ENCODE assay signal across 9 cellular contexts in the genomic region with DNA sequence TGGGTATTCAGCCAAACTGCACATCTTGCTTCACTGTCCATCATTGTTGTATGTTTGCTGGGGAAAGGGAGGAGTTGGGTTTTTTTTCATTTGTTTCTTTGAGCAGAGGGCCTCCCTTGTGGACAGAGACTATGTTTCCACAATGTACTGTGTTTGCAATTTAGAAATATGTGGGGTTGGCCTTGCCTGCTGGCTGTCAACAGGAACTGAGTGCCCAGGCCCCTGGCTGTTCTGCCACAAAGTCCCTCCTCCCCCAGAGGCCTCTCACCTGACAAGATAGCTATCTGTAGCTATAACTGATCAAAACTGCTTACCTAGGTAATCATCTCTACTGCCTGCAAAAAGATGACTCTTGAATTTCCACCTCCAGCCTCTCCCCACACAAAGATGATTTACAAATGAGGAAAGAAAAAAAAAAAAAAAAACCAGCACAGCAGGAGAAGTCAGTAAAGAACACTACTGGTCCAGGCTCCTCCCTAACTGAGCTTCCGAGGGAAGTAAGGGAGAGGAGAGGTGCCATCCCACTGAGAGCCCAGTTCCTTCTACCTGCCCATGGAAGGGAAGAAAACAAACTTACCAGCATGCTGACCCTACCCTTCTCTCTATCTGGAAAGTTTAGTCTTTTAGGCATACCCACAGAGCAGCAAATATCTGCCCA.
DNase-seq lines count a peak whose midpoint lies in the region; ATAC-seq, FAIRE-seq and TF ChIP-seq lines count a peak whose summit lies in the region.
"Had no signal": no experiment of that assay in that cellular context is flagged by ENCODE, and none has a peak within 500 bp of the region (broad histone marks: within the 10 kb centered on the region; RNA-seq: fewer than 3 reads in every experiment).

No MANE protein-coding gene starts in this region.

- no peaks in the 10 kb centered on the region for H3K9me3 ChIP-seq in RWPE2 (ENCODE audit: severe bottlenecking)
- H3K9me3 ChIP-seq in left lung: no peaks in the 10 kb centered on the region
- H3K9me3 ChIP-seq: adrenal gland had no signal

- peak overlapping the region; percentile 10 for H3K27ac ChIP-seq in RWPE2 (ENCODE audit: poor library complexity, severe bottlenecking)
- no peak overlapping the region for H3K27ac ChIP-seq in left lung
- H3K27ac ChIP-seq: adrenal gland had no signal

- intact Hi-C loops in left lung (cut with DNase I): no loop called here

- TF ChIP-seq CTCF in RWPE2 (IDR thresholded peaks at IDR 0.05; ENCODE audit: poor library complexity, severe bottlenecking): no peak
- TF ChIP-seq CTCF in left lung (IDR thresholded peaks at IDR 0.05): no peak

- FAIRE-seq in HTR-8/SVneo (lab: Jason Lieb, UNC): no peak

- H3K4me3 ChIP-seq in RWPE2 (ENCODE audit: severe bottlenecking): no peak overlapping the region
- H3K4me3 ChIP-seq in left lung: no peak overlapping the region
- H3K4me3 ChIP-seq: adrenal gland had no signal

- ATAC-seq in GM18498 (IDR thresholded peaks at IDR 0.05; ENCODE audit: unreplicated experiment) (peak; percentile 55), GM21786 (IDR thresholded peaks at IDR 0.05; ENCODE audit: unreplicated experiment) (peak; percentile 39), RWPE2 (ENCODE audit: low read depth) (no peak), left lung (peak; percentile 12), HG02852 (IDR thresholded peaks at IDR 0.05; ENCODE audit: unreplicated experiment) (no peak)

- H3K36me3 ChIP-seq in RWPE2 (ENCODE audit: low read depth) (no peaks in the 10 kb centered on the region), left lung (no peaks in the 10 kb centered on the region)
- H3K36me3 ChIP-seq: adrenal gland had no signal

- H3K4me1 ChIP-seq in RWPE2 (ENCODE audit: insufficient read depth, poor library complexity, severe bottlenecking) (peaks cover 28% of the 10 kb centered on the region), left lung (no peaks in the 10 kb centered on the region)

- H3K27me3 ChIP-seq in RWPE2 (ENCODE audit: insufficient read depth, poor library complexity, severe bottlenecking) (no peaks in the 10 kb centered on the region), left lung (no peaks in the 10 kb centered on the region)
- H3K27me3 ChIP-seq: adrenal gland had no signal

- no peak for DNase-seq in RWPE2 (ENCODE audit: low spot score)
- DNase-seq in left lung: no peak
- no peak for DNase-seq in HTR-8/SVneo (ENCODE audit: insufficient read length, low spot score)
- DNase-seq in foreskin melanocyte: no peak
- no peak for DNase-seq in A172 (ENCODE audit: low spot score)

Comparison
In these comparisons a context has a peak if more than half of its experiments do, and no peak if none do; other contexts are left out.
1. ATAC-seq: peak in GM18498 (single experiment), GM21786 (single experiment) and left lung (single experiment); none in RWPE2 (single experiment) and HG02852 (single experiment).